16 cellular contexts compared by ENCODE assay signal in genomic region chr12:114063435-114063834, GRCh38.
"Had no signal": no experiment of that assay in that cellular context is flagged by ENCODE, and none has a peak within 500 bp of the region (broad histone marks: within the 10 kb centered on the region; RNA-seq: fewer than 3 reads in every experiment).

No MANE protein-coding gene starts in this region.

- H3K9me3 ChIP-seq: pancreas had no signal

- H3K4me3 ChIP-seq: coronary artery, heart left ventricle, mucosa of descending colon, pancreas, smooth muscle cell had no signal

- H3K4me1 Mint-ChIP-seq: natural killer cell, neural crest cell had no signal

- H3K36me3 Mint-ChIP-seq: natural killer cell had no signal

- H3K27ac Mint-ChIP-seq: natural killer cell, progenitor cell of endocrine pancreas had no signal

- ATAC-seq: heart left ventricle, mucosa of descending colon, natural killer cell, pancreas, right cardiac atrium had no signal

- H3K27me3 ChIP-seq: heart left ventricle, pancreas had no signal

- H3K4me3 Mint-ChIP-seq: natural killer cell, neural crest cell had no signal

- H3K4me1 ChIP-seq: heart left ventricle, pancreas had no signal

- H3K4me2 ChIP-seq: smooth muscle cell had no signal

- H3K36me3 ChIP-seq: heart left ventricle, pancreas had no signal

- H3K27ac ChIP-seq: coronary artery, heart left ventricle, pancreas had no signal

- H3K9me3 Mint-ChIP-seq: neural crest cell had no signal

- DNase-seq: effector CD4-positive, alpha-beta T cell; heart left ventricle; hypothalamus; kidney glomerular epithelial cell; mammary epithelial cell; mucosa of descending colon; natural killer cell; occipital lobe; pancreas; right cardiac atrium; stimulated activated CD4-positive, alpha-beta T cell treated with anti-CD3 and anti-CD28 coated beads, Interleukin-2, amount 100 ng/mL, for 48 hours; stimulated activated naive CD4-positive, alpha-beta T cell treated with Interleukin-2 at 50 U/mL for 16 hours had no signal
